In genomic region chr1:19209439-19209989, GRCh38 we compare ENCODE assay signal across 8 cellular contexts. TPM values are rescaled to one million over a fixed set of nuclear protein-coding genes. Genes with fewer than 3 reads are reported as not detected.
A peak's percentile ranks its signal among the peaks of the same experiment; 100 is the strongest.
DNase-seq lines count a peak whose midpoint lies in the region; ATAC-seq and TF ChIP-seq lines count a peak whose summit lies in the region.

No MANE protein-coding gene starts in this region.

- peaks cover 20% of the 10 kb centered on the region for H3K36me3 Mint-ChIP-seq in activated CD8-positive, alpha-beta memory T cell treated with anti-CD3 and anti-CD28 coated beads, Interleukin-2, amount 10 ng/mL, durations not matched to agents 7 days and 5 days
- peaks cover 8% of the 10 kb centered on the region for H3K36me3 Mint-ChIP-seq in nephron (ENCODE audit: low read depth)

- H3K27me3 Mint-ChIP-seq in activated CD8-positive, alpha-beta memory T cell treated with anti-CD3 and anti-CD28 coated beads, Interleukin-2, amount 10 ng/mL, durations not matched to agents 7 days and 5 days = no peaks in the 10 kb centered on the region
- H3K27me3 Mint-ChIP-seq in nephron (ENCODE audit: low read depth) = no peaks in the 10 kb centered on the region

- no peaks in the 10 kb centered on the region for H3K36me3 ChIP-seq in testis (ENCODE audit: low read depth, missing control alignments)

- H3K4me3 ChIP-seq in Jurkat, Clone E6-1 (ENCODE audit: low read length) = peak overlapping the region; percentile 99
- H3K4me3 ChIP-seq in testis = peak overlapping the region; percentile 73 to 100

- peak overlapping the region; percentile 95 for H3K27ac Mint-ChIP-seq in activated CD8-positive, alpha-beta memory T cell treated with anti-CD3 and anti-CD28 coated beads, Interleukin-2, amount 10 ng/mL, durations not matched to agents 7 days and 5 days
- H3K27ac Mint-ChIP-seq in nephron = peak overlapping the region; percentile 75 to 94 (median 94)

- peak overlapping the region; percentile 95 for H3K4me3 Mint-ChIP-seq in activated CD8-positive, alpha-beta memory T cell treated with anti-CD3 and anti-CD28 coated beads, Interleukin-2, amount 10 ng/mL, durations not matched to agents 7 days and 5 days
- H3K4me3 Mint-ChIP-seq in nephron = peak overlapping the region; percentile 91 to 96 (median 94)

- H3K4me1 Mint-ChIP-seq in activated CD8-positive, alpha-beta memory T cell treated with anti-CD3 and anti-CD28 coated beads, Interleukin-2, amount 10 ng/mL, durations not matched to agents 7 days and 5 days = peaks cover 82% of the 10 kb centered on the region
- peaks cover 57% of the 10 kb centered on the region for H3K4me1 Mint-ChIP-seq in nephron

- H3K4me1 ChIP-seq in testis = peaks cover 48% of the 10 kb centered on the region

- no peaks in the 10 kb centered on the region for H3K9me3 ChIP-seq in testis

- intact Hi-C loops in testis (cut with DNase I; ENCODE audit: low total_unique reads) = no loop called here

- no peaks in the 10 kb centered on the region for H3K27me3 ChIP-seq in testis

- peak; percentile 50 for ATAC-seq in GM21576 (IDR thresholded peaks at IDR 0.05; ENCODE audit: unreplicated experiment)
- ATAC-seq in activated CD8-positive, alpha-beta memory T cell treated with anti-CD3 and anti-CD28 coated beads, Interleukin-2, amount 10 ng/mL, durations not matched to agents 7 days and 5 days = peak; percentile 37

- TF ChIP-seq CTCF in GM10248 (IDR thresholded peaks at IDR 0.05; ENCODE audit: control extremely low read depth, extremely low read depth, low read depth, missing control alignments) (no peak), nephron (IDR thresholded peaks at IDR 0.05; ENCODE audit: unreplicated experiment in 3 of 3) (no peak), testis (IDR thresholded peaks at IDR 0.05) (no peak)

- WGBS in testis, 2 donors = 0 to 1% methylated on average over 14 to 28 of the region's 28 CpGs

- DNase-seq in GM10248 (ENCODE audit: extremely low spot score) = peak; percentile 78
- DNase-seq in Jurkat, Clone E6-1 (ENCODE audit: low read depth, low spot score) = peak; percentile 14
- peak; percentile 78 for DNase-seq in activated CD8-positive, alpha-beta memory T cell treated with anti-CD3 and anti-CD28 coated beads, Interleukin-2, amount 10 ng/mL, durations not matched to agents 7 days and 5 days
- peak; percentile 51 for DNase-seq in fibroblast of peridontal ligament (ENCODE audit: extremely low read depth)
- peak; percentile 56 for DNase-seq in testis
- DNase-seq in KG1 (lab: John Stamatoyannopoulos, UW) = no peak

- POLR2A ChIA-PET in GM10248 (lab: Yijun Ruan, JAX) = no interaction called here

- H3K27ac ChIP-seq in testis = peak overlapping the region; percentile 91 to 92

- no peaks in the 10 kb centered on the region for H3K9me3 Mint-ChIP-seq in activated CD8-positive, alpha-beta memory T cell treated with anti-CD3 and anti-CD28 coated beads, Interleukin-2, amount 10 ng/mL, durations not matched to agents 7 days and 5 days (ENCODE audit: low read depth)
- no peaks in the 10 kb centered on the region for H3K9me3 Mint-ChIP-seq in nephron

- TF ChIP-seq POLR2A in testis (IDR thresholded peaks at IDR 0.05) = no peak

- CTCF ChIA-PET in GM10248 (lab: Yijun Ruan, JAX) = interaction anchor here (1.3 to 1.9 kb wide), 2 partner anchors 32 to 442 kb away, joined by 3 to 5 read pairs; no protein-coding TSS in a partner anchor
- CTCF ChIA-PET in activated CD8-positive, alpha-beta memory T cell treated with anti-CD3 and anti-CD28 coated beads, Interleukin-2, amount 10 ng/mL, durations not matched to agents 7 days and 5 days (lab: Charles Lee) = interaction anchor here (0.9 kb wide), 1 partner anchor 31 kb away, joined by 3 read pairs; no protein-coding TSS in a partner anchor

RNA-seq across cellular contexts. Expression of gene UBR4, which starts 0.6 kb away (rescaled TPM):
- 129 TPM for polyA plus RNA-seq in Jurkat, Clone E6-1 (2012; ENCODE audit: insufficient read depth, insufficient read length)
- total RNA-seq in activated CD8-positive, alpha-beta memory T cell treated with anti-CD3 and anti-CD28 coated beads, Interleukin-2, amount 10 ng/mL, durations not matched to agents 7 days and 5 days = 100 to 1,000 TPM; 140 to 144 TPM
- total RNA-seq in testis = 100 to 1,000 TPM; 613 to 708 TPM
- 301 TPM for polyA plus RNA-seq in testis (ENCODE audit: insufficient read depth, low read depth, low replicate concordance)

RNA-seq across cellular contexts. Expression of gene EMC1, which starts 41.8 kb away (rescaled TPM):
- 39.5 TPM for polyA plus RNA-seq in Jurkat, Clone E6-1 (2012; ENCODE audit: insufficient read depth, insufficient read length)
- total RNA-seq in activated CD8-positive, alpha-beta memory T cell treated with anti-CD3 and anti-CD28 coated beads, Interleukin-2, amount 10 ng/mL, durations not matched to agents 7 days and 5 days = 10 to 100 TPM; 31.5 to 49.0 TPM
- 100 to 1,000 TPM in 1 of 2 donors, 10 to 100 TPM in 1; 79.0 to 114 TPM for total RNA-seq in testis
- 41.9 TPM for polyA plus RNA-seq in testis (ENCODE audit: insufficient read depth, low read depth, low replicate concordance)

RNA-seq across cellular contexts. Expression of gene MRTO4, which starts 42.1 kb away (rescaled TPM):
- polyA plus RNA-seq in Jurkat, Clone E6-1 (2012; ENCODE audit: insufficient read depth, insufficient read length) = 59.2 TPM
- total RNA-seq in activated CD8-positive, alpha-beta memory T cell treated with anti-CD3 and anti-CD28 coated beads, Interleukin-2, amount 10 ng/mL, durations not matched to agents 7 days and 5 days = 10 to 100 TPM; 36.2 to 59.3 TPM
- 10 to 100 TPM; 25.8 to 36.9 TPM for total RNA-seq in testis
- polyA plus RNA-seq in testis (ENCODE audit: insufficient read depth, low read depth, low replicate concordance) = 46.4 TPM

Comparison
In these comparisons a context has a peak if more than half of its experiments do, and no peak if none do; other contexts are left out.
1. RNA of gene UBR4, which starts 0.6 kb away (total RNA-seq): 613 to 708 TPM in testis; 140 to 144 TPM in activated CD8-positive, alpha-beta memory T cell treated with anti-CD3 and anti-CD28 coated beads, Interleukin-2, amount 10 ng/mL, durations not matched to agents 7 days and 5 days; every median in the first group is over 4 times any median in the second.